7 cellular contexts compared by ENCODE assay signal in genomic region chr7:158348039-158348438, GRCh38.
DNase-seq lines count a peak whose midpoint lies in the region; ATAC-seq and TF ChIP-seq lines count a peak whose summit lies in the region.
"Not testable (repeated sequence)": the region's sequence is repeated elsewhere in the genome, so short reads cannot be mapped to it uniquely, and the experiment has no call there.

No MANE protein-coding gene starts in this region.

- H3K9ac ChIP-seq in neuronal stem cell (ENCODE audit: low read depth, low read length, poor library complexity): not testable (repeated sequence)

- H3K18ac ChIP-seq in neuronal stem cell (ENCODE audit: low read length): not testable (repeated sequence)

- CTCF ChIA-PET in activated CD4-positive, alpha-beta memory T cell treated with anti-CD3 and anti-CD28 coated beads, Interleukin-2, amount 10 ng/mL, durations not matched to agents 7 days and 5 days (lab: Charles Lee): not testable (repeated sequence)

- not testable (repeated sequence) for H2BK5ac ChIP-seq in neuronal stem cell (ENCODE audit: low read length)

- intact Hi-C loops in cardiac septum (cut with DNase I); posterior vena cava (cut with DNase I): not testable (repeated sequence)

- H3K4me1 Mint-ChIP-seq in activated CD4-positive, alpha-beta memory T cell treated with anti-CD3 and anti-CD28 coated beads, Interleukin-2, amount 10 ng/mL, durations not matched to agents 7 days and 5 days; type B pancreatic cell (ENCODE audit: unreplicated experiment): not testable (repeated sequence)

- not testable (repeated sequence) for H3K4me2 ChIP-seq in neuronal stem cell (ENCODE audit: insufficient read depth, low read length, poor library complexity, severe bottlenecking)

- H2AFZ ChIP-seq in neuronal stem cell (ENCODE audit: low read length): not testable (repeated sequence)

- not testable (repeated sequence) for H3K4me3 Mint-ChIP-seq in activated CD4-positive, alpha-beta memory T cell treated with anti-CD3 and anti-CD28 coated beads, Interleukin-2, amount 10 ng/mL, durations not matched to agents 7 days and 5 days; type B pancreatic cell

- H4K8ac ChIP-seq in neuronal stem cell (ENCODE audit: low read depth, low read length): not testable (repeated sequence)

- not testable (repeated sequence) for H3K36me3 Mint-ChIP-seq in activated CD4-positive, alpha-beta memory T cell treated with anti-CD3 and anti-CD28 coated beads, Interleukin-2, amount 10 ng/mL, durations not matched to agents 7 days and 5 days (ENCODE audit: low read depth); type B pancreatic cell

- not testable (repeated sequence) for H3K23ac ChIP-seq in neuronal stem cell (ENCODE audit: low read depth, low read length, poor library complexity)

- not testable (repeated sequence) for H3K4me1 ChIP-seq in neuronal stem cell (ENCODE audit: control insufficient read depth in 2 of 2, insufficient read depth in 1 of 2, low read depth in 1 of 2, low read length in 2 of 2)

- WGBS in neuronal stem cell (ENCODE audit: extremely low coverage in 2 of 2, insufficient read length in 2 of 2, insufficient replicate concordance in 1 of 2), 2 donors: no CpG with 5 or more reads among the region's 4 CpGs

- H3K27me3 Mint-ChIP-seq in activated CD4-positive, alpha-beta memory T cell treated with anti-CD3 and anti-CD28 coated beads, Interleukin-2, amount 10 ng/mL, durations not matched to agents 7 days and 5 days: not testable (repeated sequence)
- peaks cover 48% of the 10 kb centered on the region for H3K27me3 Mint-ChIP-seq in type B pancreatic cell

- H2BK15ac ChIP-seq in neuronal stem cell (ENCODE audit: low read length): not testable (repeated sequence)

- H3K27ac ChIP-seq in coronary artery; neuronal stem cell (replicated peaks; ENCODE audit: low read length): not testable (repeated sequence)

- not testable (repeated sequence) for H3K4ac ChIP-seq in neuronal stem cell (ENCODE audit: low read length)

- peak overlapping the region; percentile 14 for H2AK5ac ChIP-seq in neuronal stem cell (ENCODE audit: low read depth, low read length)

- not testable (repeated sequence) for H2BK12ac ChIP-seq in neuronal stem cell (ENCODE audit: low read length)

- H3K4me3 ChIP-seq in coronary artery; neuronal stem cell (ENCODE audit: low read length in 2 of 2): not testable (repeated sequence)

- ATAC-seq in left lobe of liver: not testable (repeated sequence)

- not testable (repeated sequence) for H3K14ac ChIP-seq in neuronal stem cell (ENCODE audit: low read length)

- not testable (repeated sequence) for H3K79me1 ChIP-seq in neuronal stem cell (ENCODE audit: low read depth, low read length)

- H2BK120ac ChIP-seq in neuronal stem cell (ENCODE audit: low read depth, low read length): not testable (repeated sequence)

- H3K36me3 ChIP-seq in neuronal stem cell (replicated peaks in 1 of 2; ENCODE audit: control insufficient read depth in 2 of 2, insufficient read depth in 2 of 2, low read length in 2 of 2): not testable (repeated sequence)

- peaks cover 0 to 29% (median 7%) of the 10 kb centered on the region in 3 experiments for H3K27me3 ChIP-seq in neuronal stem cell (ENCODE audit: control insufficient read depth in 3 of 3, insufficient read depth in 3 of 3, low read depth in 1 of 3, low read length in 3 of 3)

- H3K9me3 ChIP-seq in neuronal stem cell (replicated peaks in 1 of 2; ENCODE audit: control insufficient read depth in 2 of 2, insufficient read depth in 1 of 2, low read depth in 1 of 2, low read length in 2 of 2): not testable (repeated sequence)

- H3K27ac Mint-ChIP-seq in activated CD4-positive, alpha-beta memory T cell treated with anti-CD3 and anti-CD28 coated beads, Interleukin-2, amount 10 ng/mL, durations not matched to agents 7 days and 5 days; type B pancreatic cell: not testable (repeated sequence)

- not testable (repeated sequence) for H4K91ac ChIP-seq in neuronal stem cell (ENCODE audit: low read depth, low read length, poor library complexity)

- TF ChIP-seq CTCF in coronary artery (IDR thresholded peaks at IDR 0.05); type B pancreatic cell (conservative IDR thresholded peaks at IDR 0.05): not testable (repeated sequence)

- not testable (repeated sequence) for H3K9me3 Mint-ChIP-seq in activated CD4-positive, alpha-beta memory T cell treated with anti-CD3 and anti-CD28 coated beads, Interleukin-2, amount 10 ng/mL, durations not matched to agents 7 days and 5 days; type B pancreatic cell

- POLR2A ChIA-PET in activated CD4-positive, alpha-beta memory T cell treated with anti-CD3 and anti-CD28 coated beads, Interleukin-2, amount 10 ng/mL, durations not matched to agents 7 days and 5 days (lab: Charles Lee): not testable (repeated sequence)

- peak; percentile 10 for DNase-seq in activated CD4-positive, alpha-beta memory T cell treated with anti-CD3 and anti-CD28 coated beads, Interleukin-2, amount 10 ng/mL, durations not matched to agents 7 days and 5 days
- DNase-seq in coronary artery (ENCODE audit: low spot score): peak; percentile 12
- peak; percentile 56 for DNase-seq in cardiac septum (ENCODE audit: low spot score)
- DNase-seq in left lobe of liver (ENCODE audit: low spot score): peak; percentile 11
- not testable (repeated sequence) for DNase-seq in neuronal stem cell (ENCODE audit: low spot score)
- DNase-seq in posterior vena cava (ENCODE audit: low spot score): peak; percentile 65
- peak; percentile 37 for DNase-seq in type B pancreatic cell (ENCODE audit: extremely low spot score, unreplicated experiment)
